In the genomic region with DNA sequence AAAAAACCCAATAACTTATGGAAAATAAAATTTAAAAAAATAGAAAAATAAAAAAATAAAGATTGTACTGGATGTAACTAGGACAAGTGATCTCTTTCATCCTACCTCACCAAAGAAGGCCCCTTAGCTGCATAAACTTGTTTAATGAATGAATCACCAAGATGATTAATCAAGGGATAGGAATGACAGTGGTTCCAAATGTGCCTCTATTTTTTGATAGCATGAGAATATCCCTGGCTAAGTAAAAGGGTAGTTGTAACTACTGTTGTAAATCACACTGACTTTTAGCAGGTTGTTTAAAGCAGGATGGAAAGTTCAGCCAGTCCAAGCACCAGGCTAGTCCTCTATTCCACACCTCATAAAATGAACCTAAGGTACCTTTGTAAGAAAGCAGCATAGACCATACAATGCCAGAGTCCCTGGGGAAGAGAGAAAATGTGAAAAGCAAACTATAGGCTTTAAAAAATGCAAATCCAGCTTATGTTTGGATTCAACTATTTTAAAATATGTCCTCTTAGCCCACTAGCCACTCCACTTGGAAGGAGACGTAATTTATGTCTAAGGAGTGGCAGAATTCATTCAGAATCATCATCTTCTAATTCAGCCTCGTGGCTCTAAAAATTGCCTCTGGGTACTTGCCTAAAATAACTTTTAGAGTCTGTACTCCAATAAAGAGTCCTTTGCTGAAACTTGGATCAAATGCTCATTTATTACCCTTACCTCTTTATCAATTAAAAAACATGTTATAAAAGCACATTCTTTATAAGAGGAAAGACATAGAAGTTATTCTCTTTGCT, we compare ENCODE assay signal across 15 cellular contexts.
DNase-seq lines count a peak whose midpoint lies in the region; ATAC-seq, FAIRE-seq and TF ChIP-seq lines count a peak whose summit lies in the region.
"Had no signal": no experiment of that assay in that cellular context is flagged by ENCODE, and none has a peak within 500 bp of the region (broad histone marks: within the 10 kb centered on the region; RNA-seq: fewer than 3 reads in every experiment).

No MANE protein-coding gene starts in this region.

- H3K4me1 ChIP-seq in Caco-2, result peaks cover 46% of the 10 kb centered on the region

- no peak for ATAC-seq in HG03175 (IDR thresholded peaks at IDR 0.05; ENCODE audit: unreplicated experiment)
- ATAC-seq: activated naive CD8-positive, alpha-beta T cell treated with anti-CD3 and anti-CD28 coated beads, Interleukin-2, amount 50 U/mL, for 24 hours had no signal

- CTCF ChIA-PET in Caco-2 (lab: Charles Lee), result interaction anchor here (1.2 kb wide), 1 partner anchor 97 kb away, joined by 6 read pairs; no protein-coding TSS in a partner anchor

- H3K4me1 Mint-ChIP-seq in Caco-2 (ENCODE audit: low read depth, unreplicated experiment) (peaks cover 35% of the 10 kb centered on the region), mesothelial cell of epicardium (peaks cover 38% of the 10 kb centered on the region)
- H3K4me1 Mint-ChIP-seq: activated naive CD8-positive, alpha-beta T cell treated with anti-CD3 and anti-CD28 coated beads, Interleukin-2, amount 50 U/mL, for 24 hours; CD8-positive, alpha-beta memory T cell had no signal

- intact Hi-C loops in Caco-2 (cut with micrococcal nuclease; ENCODE audit: unreplicated experiment), result loop anchor here (1.0 to 2.0 kb wide), 9 partner anchors 16 to 120 kb away; no protein-coding TSS in a partner anchor

- H3K27me3 ChIP-seq in Caco-2 (replicated peaks; ENCODE audit: control insufficient read depth, insufficient read depth, low read length) (no peaks in the 10 kb centered on the region), bronchial epithelial cell (ENCODE audit: control insufficient read depth, insufficient read depth, low read length) (no peaks in the 10 kb centered on the region)

- DNase-seq in Caco-2 (no peak), M059J (ENCODE audit: low read depth) (peak; percentile 79), bronchial epithelial cell (ENCODE audit: low read depth) (peak; percentile 92), mesothelial cell of epicardium (ENCODE audit: low spot score in 2 of 2, unreplicated experiment in 2 of 2) (no peak), OCI-M2 (lab: John Stamatoyannopoulos, UW; ENCODE audit: unreplicated experiment) (no peak), NCI-H1105 treated with DMSO at 0.1 percent for 48 hours (lab: John Stamatoyannopoulos, UW) (no peak), NAMALWA (ENCODE audit: low spot score) (no peak)
- DNase-seq: activated CD8-positive, alpha-beta memory T cell treated with anti-CD3 and anti-CD28 coated beads for 24 hours; activated naive CD8-positive, alpha-beta T cell treated with anti-CD3 and anti-CD28 coated beads, Interleukin-2, amount 50 U/mL, for 24 hours; CD8-positive, alpha-beta memory T cell; MV-4-11; nucleus accumbens; stimulated activated CD4-positive, alpha-beta T cell treated with anti-CD3 and anti-CD28 coated beads, Interleukin-2, amount 100 ng/mL, for 48 hours had no signal

- FAIRE-seq in bronchial epithelial cell (lab: Jason Lieb, UNC), result no peak
- FAIRE-seq: islet of Langerhans had no signal

- POLR2A ChIA-PET in Caco-2 (lab: Charles Lee), result interaction anchor here (0.6 to 1.1 kb wide), 7 partner anchors 26 to 566 kb away, joined by 3 to 8 read pairs (median 4); no protein-coding TSS in a partner anchor

- H3K36me3 ChIP-seq in Caco-2 (ENCODE audit: control insufficient read depth, insufficient read depth, low read length), result no peaks in the 10 kb centered on the region
- no peaks in the 10 kb centered on the region for H3K36me3 ChIP-seq in bronchial epithelial cell (ENCODE audit: control insufficient read depth, insufficient read depth, low read length)

- H3K27ac Mint-ChIP-seq in Caco-2 (ENCODE audit: unreplicated experiment) (peak overlapping the region; percentile 93), mesothelial cell of epicardium (peak overlapping the region; percentile 97)
- H3K27ac Mint-ChIP-seq: activated naive CD8-positive, alpha-beta T cell treated with anti-CD3 and anti-CD28 coated beads, Interleukin-2, amount 50 U/mL, for 24 hours; CD8-positive, alpha-beta memory T cell had no signal

- H3K9me3 ChIP-seq in Caco-2, result peaks cover 20% of the 10 kb centered on the region

- H3K4me3 Mint-ChIP-seq in Caco-2 (ENCODE audit: unreplicated experiment) (peak overlapping the region; percentile 58), mesothelial cell of epicardium (no peak overlapping the region)
- H3K4me3 Mint-ChIP-seq: activated naive CD8-positive, alpha-beta T cell treated with anti-CD3 and anti-CD28 coated beads, Interleukin-2, amount 50 U/mL, for 24 hours; CD8-positive, alpha-beta memory T cell had no signal

- H3K27me3 Mint-ChIP-seq in Caco-2 (ENCODE audit: insufficient read depth, unreplicated experiment) (no peaks in the 10 kb centered on the region), mesothelial cell of epicardium (ENCODE audit: low read depth) (no peaks in the 10 kb centered on the region)

- BruUV-seq in Caco-2 (replicated peaks; lab: Mats Ljungman, UMichigan), result TSS peak; percentile 97

- H3K9me3 Mint-ChIP-seq in Caco-2 (ENCODE audit: unreplicated experiment) (peaks cover 19% of the 10 kb centered on the region), mesothelial cell of epicardium (peaks cover 11% of the 10 kb centered on the region)

- H3K36me3 Mint-ChIP-seq in Caco-2 (ENCODE audit: insufficient read depth, unreplicated experiment) (peaks cover 21% of the 10 kb centered on the region), mesothelial cell of epicardium (peaks cover 5% of the 10 kb centered on the region)

- H3K4me3 ChIP-seq in Caco-2 (ENCODE audit: low read depth, low read length) (no peak overlapping the region), bronchial epithelial cell (ENCODE audit: low read depth, low read length) (no peak overlapping the region)

- TF ChIP-seq CTCF in Caco-2 (IDR thresholded peaks at IDR 0.05; ENCODE audit: insufficient read depth in 1 of 2, low read depth in 1 of 2, low read length in 1 of 2, severe bottlenecking in 1 of 2, unreplicated experiment in 1 of 2), result no peak
- no peak for TF ChIP-seq CTCF in bronchial epithelial cell (IDR thresholded peaks at IDR 0.05; ENCODE audit: insufficient read depth, low read length, severe bottlenecking)
- TF ChIP-seq CTCF in mesothelial cell of epicardium (IDR thresholded peaks at IDR 0.05; ENCODE audit: unreplicated experiment), result no peak

Comparison
In these comparisons a context has a peak if more than half of its experiments do, and no peak if none do; other contexts are left out.
1. DNase-seq: peak in M059J (single experiment) and bronchial epithelial cell (single experiment); none in Caco-2 (0 of 2), mesothelial cell of epicardium (0 of 2), OCI-M2 (single experiment), NCI-H1105 treated with DMSO at 0.1 percent for 48 hours (single experiment) and NAMALWA (single experiment).